In the genomic region with DNA sequence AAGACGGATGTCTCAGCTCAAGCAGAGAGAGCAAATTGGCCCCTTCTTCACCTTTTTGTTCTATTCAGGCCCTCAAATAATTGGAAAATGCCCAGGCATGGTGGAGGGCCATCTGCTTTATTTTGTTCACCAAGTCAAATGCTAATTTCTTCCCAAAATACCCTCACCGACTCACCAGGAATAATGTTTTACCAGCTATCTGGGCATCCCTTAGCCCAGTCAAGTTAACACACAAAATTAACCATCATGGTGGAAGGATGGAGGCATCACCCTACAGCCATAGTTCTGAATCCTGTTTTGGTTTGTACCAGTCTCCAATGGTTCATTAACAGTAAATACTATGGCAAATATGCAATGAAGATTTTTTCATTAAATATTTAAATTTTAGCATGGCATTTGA, we compare ENCODE assay signal across 18 cellular contexts. TPM values are rescaled to one million over a fixed set of nuclear protein-coding genes. Genes with fewer than 3 reads are reported as not detected.
A peak's percentile ranks its signal among the peaks of the same experiment; 100 is the strongest.
DNase-seq lines count a peak whose midpoint lies in the region; ATAC-seq and TF ChIP-seq lines count a peak whose summit lies in the region.
"Had no signal": no experiment of that assay in that cellular context is flagged by ENCODE, and none has a peak within 500 bp of the region (broad histone marks: within the 10 kb centered on the region; RNA-seq: fewer than 3 reads in every experiment).

No MANE protein-coding gene starts in this region.

- no peak overlapping the region for H3K27ac Mint-ChIP-seq in WTC11
- H3K27ac Mint-ChIP-seq: B cell; CD4-positive, alpha-beta T cell; CD8-positive, alpha-beta T cell had no signal

- no peaks in the 10 kb centered on the region for H3K27me3 ChIP-seq in vagina

- H3K4me3 ChIP-seq in HEK293 (ENCODE audit: low read depth, low read length) = no peak overlapping the region
- no peak overlapping the region for H3K4me3 ChIP-seq in vagina
- H3K4me3 ChIP-seq: A549; BLaER1 treated with 17β-estradiol and CSF1 and Interleukin-3, amounts not matched to agents 10 nM and 100 nM had no signal

- H3K4me1 ChIP-seq in HEK293 (ENCODE audit: control insufficient read depth, insufficient read depth, low read length) = no peaks in the 10 kb centered on the region
- no peaks in the 10 kb centered on the region for H3K4me1 ChIP-seq in vagina
- H3K4me1 ChIP-seq: BLaER1 treated with 17β-estradiol and CSF1 and Interleukin-3, amounts not matched to agents 10 nM and 100 nM had no signal

- TF ChIP-seq POLR2A in vagina (IDR thresholded peaks at IDR 0.05) = no peak

- H3K36me3 ChIP-seq in HEK293 (ENCODE audit: control insufficient read depth in 2 of 2, insufficient read depth in 1 of 2, low read length in 2 of 2) (no peaks in the 10 kb centered on the region), vagina (no peaks in the 10 kb centered on the region)
- H3K36me3 ChIP-seq: BLaER1 treated with 17β-estradiol and CSF1 and Interleukin-3, amounts not matched to agents 10 nM and 100 nM had no signal

- peaks cover 2% of the 10 kb centered on the region; the same call in 1 of the 2 replicates for H3K36me3 Mint-ChIP-seq in WTC11
- H3K36me3 Mint-ChIP-seq: CD8-positive, alpha-beta T cell had no signal

- H3K9me3 ChIP-seq in HEK293 (ENCODE audit: control insufficient read depth, insufficient read depth, low read depth, low read length) = no peaks in the 10 kb centered on the region
- no peaks in the 10 kb centered on the region for H3K9me3 ChIP-seq in vagina
- H3K9me3 ChIP-seq: A549, Caco-2 had no signal

- intact Hi-C loops in vagina (cut with DNase I) = no loop called here

- no peak overlapping the region for H3K4me3 Mint-ChIP-seq in WTC11
- H3K4me3 Mint-ChIP-seq: B cell; CD4-positive, alpha-beta T cell; CD8-positive, alpha-beta T cell had no signal

- H3K9me3 Mint-ChIP-seq in WTC11 = peaks cover 18% of the 10 kb centered on the region
- H3K9me3 Mint-ChIP-seq: CD4-positive, alpha-beta T cell; CD8-positive, alpha-beta T cell had no signal

- no peaks in the 10 kb centered on the region for H3K27me3 Mint-ChIP-seq in WTC11 (ENCODE audit: low read depth)
- H3K27me3 Mint-ChIP-seq: CD4-positive, alpha-beta T cell had no signal

- CTCF ChIA-PET in HEK293 (lab: Yijun Ruan, JAX) = no interaction called here
- CTCF ChIA-PET in WTC11 (lab: Charles Lee) = no interaction called here

- no peaks in the 10 kb centered on the region for H3K4me1 Mint-ChIP-seq in WTC11
- H3K4me1 Mint-ChIP-seq: B cell had no signal

- DNase-seq in WTC11 (ENCODE audit: low spot score) = no peak
- DNase-seq in vagina (ENCODE audit: extremely low spot score in 2 of 2) = peak; percentile 43 to 52
- no peak for DNase-seq in stimulated activated CD4-positive, alpha-beta T cell treated with anti-CD3 and anti-CD28 coated beads, Interleukin-15, amount 100 ng/mL, for 24 hours
- no peak for DNase-seq in superior temporal gyrus (ENCODE audit: extremely low spot score)
- DNase-seq: AML-193; Caco-2; Calu3; CD4-positive, alpha-beta T cell; CD8-positive, alpha-beta T cell; DMS79 treated with DMSO at 0.1 percent for 48 hours; GF-D8 had no signal

- POLR2A ChIA-PET in HEK293 (lab: Yijun Ruan, JAX) = no interaction called here
- POLR2A ChIA-PET in WTC11 (lab: Charles Lee) = no interaction called here

- H3K27ac ChIP-seq in HEK293 (ENCODE audit: extremely low read depth, low read depth, low read length) = no peak overlapping the region
- H3K27ac ChIP-seq in vagina = no peak overlapping the region
- H3K27ac ChIP-seq: 22Rv1; A549; BLaER1 treated with 17β-estradiol and CSF1 and Interleukin-3, amounts not matched to agents 10 nM and 100 nM; C4-2B had no signal

- ATAC-seq in WTC11 = no peak
- ATAC-seq: A549; CD8-positive, alpha-beta T cell had no signal

- TF ChIP-seq CTCF in HEK293 (tag by site-specific recombination; IDR thresholded peaks at IDR 0.05) (no peak), WTC11 (IDR thresholded peaks at IDR 0.05) (no peak), vagina (IDR thresholded peaks at IDR 0.05) (no peak)

TF ChIP-seq in HEK293, 187 proteins besides CTCF, POLR2A, EP300 and RAD21:
- peak; percentile 92 for TF ChIP-seq ZNF416 (tag by site-specific recombination; IDR thresholded peaks at IDR 0.05)
- no peak for TF ChIP-seq ZBTB7A (tag by site-specific recombination; IDR thresholded peaks at IDR 0.05; ENCODE audit: low read depth)
- no peak for TF ChIP-seq ZNF404 (tag by site-specific recombination; IDR thresholded peaks at IDR 0.05)
- TF ChIP-seq, protein P1, sequence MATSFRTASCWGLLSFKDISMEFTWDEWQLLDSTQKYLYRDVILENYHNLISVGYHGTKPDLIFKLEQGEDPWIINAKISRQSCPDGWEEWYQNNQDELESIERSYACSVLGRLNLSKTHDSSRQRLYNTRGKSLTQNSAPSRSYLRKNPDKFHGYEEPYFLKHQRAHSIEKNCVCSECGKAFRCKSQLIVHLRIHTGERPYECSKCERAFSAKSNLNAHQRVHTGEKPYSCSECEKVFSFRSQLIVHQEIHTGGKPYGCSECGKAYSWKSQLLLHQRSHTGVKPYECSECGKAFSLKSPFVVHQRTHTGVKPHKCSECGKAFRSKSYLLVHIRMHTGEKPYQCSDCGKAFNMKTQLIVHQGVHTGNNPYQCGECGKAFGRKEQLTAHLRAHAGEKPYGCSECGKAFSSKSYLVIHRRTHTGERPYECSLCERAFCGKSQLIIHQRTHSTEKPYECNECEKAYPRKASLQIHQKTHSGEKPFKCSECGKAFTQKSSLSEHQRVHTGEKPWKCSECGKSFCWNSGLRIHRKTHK (tag by site-specific recombination; IDR thresholded peaks at IDR 0.05) = no peak
- TF ChIP-seq ZNF621 (tag by site-specific recombination; IDR thresholded peaks at IDR 0.05) = no peak
- no peak for TF ChIP-seq ZNF16 (tag by site-specific recombination; IDR thresholded peaks at IDR 0.05; ENCODE audit: low read depth)
- TF ChIP-seq ZNF660 (tag by site-specific recombination; IDR thresholded peaks at IDR 0.05) = no peak

TF ChIP-seq in WTC11, 78 proteins besides CTCF, POLR2A, EP300 and RAD21:
- TF ChIP-seq, protein P2, sequence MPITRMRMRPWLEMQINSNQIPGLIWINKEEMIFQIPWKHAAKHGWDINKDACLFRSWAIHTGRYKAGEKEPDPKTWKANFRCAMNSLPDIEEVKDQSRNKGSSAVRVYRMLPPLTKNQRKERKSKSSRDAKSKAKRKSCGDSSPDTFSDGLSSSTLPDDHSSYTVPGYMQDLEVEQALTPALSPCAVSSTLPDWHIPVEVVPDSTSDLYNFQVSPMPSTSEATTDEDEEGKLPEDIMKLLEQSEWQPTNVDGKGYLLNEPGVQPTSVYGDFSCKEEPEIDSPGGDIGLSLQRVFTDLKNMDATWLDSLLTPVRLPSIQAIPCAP (CRISPR knock-in tag; IDR thresholded peaks at IDR 0.05) = no peak
- TF ChIP-seq ZNF416 (CRISPR knock-in tag; IDR thresholded peaks at IDR 0.05) = 0 out of 2 replicates have a peak, but pooled peaks have one; percentile 57

RNA-seq across cellular contexts. Expression of a gene that starts 51.7 kb away (rescaled TPM):
- total RNA-seq in WTC11 (2021) (0.92 to 1.7 TPM (median 1.2 TPM) in 3 replicates), vagina (13.8 TPM)
- total RNA-seq: A172; B cell; Caco-2; Calu3; CD4-positive, alpha-beta T cell; CD8-positive, alpha-beta T cell had no signal

Comparison
In these comparisons a context has a peak if more than half of its experiments do, and no peak if none do; other contexts are left out.
1. DNase-seq: peak in vagina (2 of 2); none in WTC11 (single experiment), stimulated activated CD4-positive, alpha-beta T cell treated with anti-CD3 and anti-CD28 coated beads, Interleukin-15, amount 100 ng/mL, for 24 hours (single experiment) and superior temporal gyrus (single experiment).